In genomic region chr4:10122236-10122932, GRCh38 we compare ENCODE assay signal across 1 cellular context.
TF ChIP-seq lines count a peak whose summit lies in the region.

No MANE protein-coding gene starts in this region.

TF ChIP-seq in endothelial cell of umbilical vein, 7 proteins besides CTCF, POLR2A, EP300 and RAD21:
- TF ChIP-seq MYC (IDR thresholded peaks at IDR 0.05; ENCODE audit: low read depth, low read length) (no peak), POLR2AphosphoS5 (IDR thresholded peaks at IDR 0.05; ENCODE audit: insufficient read depth, low read depth, low read length) (no peak), JUN (IDR thresholded peaks at IDR 0.05; ENCODE audit: borderline replicate concordance, insufficient read depth, insufficient read length, low read depth) (no peak), FOS (IDR thresholded peaks at IDR 0.05; ENCODE audit: borderline replicate concordance, insufficient read depth, low read length) (no peak), EZH2 (IDR thresholded peaks at IDR 0.05; ENCODE audit: borderline replicate concordance, low read depth, low read length, severe bottlenecking) (no peak), GATA2 (IDR thresholded peaks at IDR 0.05; ENCODE audit: insufficient read depth, insufficient read length, low read depth, low read length) (no peak), MAX (IDR thresholded peaks at IDR 0.05; ENCODE audit: insufficient read depth, insufficient read length) (no peak)
